In the genomic region with DNA sequence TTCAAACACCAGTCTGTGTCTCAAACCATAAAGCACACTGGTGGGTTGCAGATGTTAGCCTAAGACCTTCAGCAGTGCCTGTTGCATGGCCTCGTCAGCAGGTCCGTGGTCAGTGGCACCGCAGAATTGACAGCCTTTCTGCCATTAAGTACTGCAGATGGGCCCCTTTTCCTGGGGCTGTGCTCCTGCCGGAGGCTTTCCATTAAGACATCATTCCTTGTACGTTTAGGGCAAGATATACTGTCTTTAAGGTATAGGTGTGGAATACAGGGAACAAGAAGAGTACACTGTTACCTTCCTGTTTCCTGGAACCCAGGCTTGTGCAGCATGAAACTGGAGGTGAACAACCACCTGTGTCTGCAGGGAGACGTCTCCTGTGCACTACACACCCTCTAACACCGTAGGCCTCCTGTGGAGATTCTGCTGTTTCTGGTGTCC, we compare ENCODE assay signal across 14 cellular contexts.
A peak's percentile ranks its signal among the peaks of the same experiment; 100 is the strongest.
DNase-seq lines count a peak whose midpoint lies in the region; ATAC-seq and TF ChIP-seq lines count a peak whose summit lies in the region.
"Had no signal": no experiment of that assay in that cellular context is flagged by ENCODE, and none has a peak within 500 bp of the region (broad histone marks: within the 10 kb centered on the region; RNA-seq: fewer than 3 reads in every experiment).

No MANE protein-coding gene starts in this region.

- H3K27me3 Mint-ChIP-seq in HFFc6 (ENCODE audit: insufficient read depth): no peaks in the 10 kb centered on the region; the same call in none of the 2 replicates

- no peak overlapping the region for H2BK5ac ChIP-seq in neuronal stem cell (ENCODE audit: low read length)

- H3K4me3 ChIP-seq in cardiac muscle cell (no peak overlapping the region), right cardiac atrium (ENCODE audit: low read length) (no peak overlapping the region), neuronal stem cell (ENCODE audit: low read length in 2 of 2) (no peak overlapping the region), tibial nerve (no peak overlapping the region)
- H3K4me3 ChIP-seq: HAP-1 had no signal

- H2BK120ac ChIP-seq in neuronal stem cell (ENCODE audit: low read depth, low read length): no peak overlapping the region

- peak overlapping the region; percentile 1 for H3K18ac ChIP-seq in neuronal stem cell (ENCODE audit: low read length)

- TF ChIP-seq EP300 in tibial nerve (IDR thresholded peaks at IDR 0.05): no peak

- H2BK15ac ChIP-seq in neuronal stem cell (ENCODE audit: low read length): no peak overlapping the region

- no peak overlapping the region for H3K9ac ChIP-seq in neuronal stem cell (ENCODE audit: low read depth, low read length, poor library complexity)

- H3K36me3 ChIP-seq in cardiac muscle cell (no peaks in the 10 kb centered on the region), neuronal stem cell (replicated peaks in 1 of 2; ENCODE audit: control insufficient read depth in 2 of 2, insufficient read depth in 2 of 2, low read length in 2 of 2) (no peaks in the 10 kb centered on the region), tibial nerve (no peaks in the 10 kb centered on the region)
- H3K36me3 ChIP-seq: HAP-1 had no signal

- H3K23ac ChIP-seq in neuronal stem cell (ENCODE audit: low read depth, low read length, poor library complexity): no peak overlapping the region

- peaks cover 91% of the 10 kb centered on the region for H3K4me1 Mint-ChIP-seq in HFFc6 (ENCODE audit: low read depth)

- intact Hi-C loops in right cardiac atrium (cut with DNase I): no loop called here

- H3K4me1 ChIP-seq in cardiac muscle cell (ENCODE audit: low read depth): peaks cover 32% of the 10 kb centered on the region
- H3K4me1 ChIP-seq in right cardiac atrium (ENCODE audit: control insufficient read depth, insufficient read depth, low read length): peaks cover 2% of the 10 kb centered on the region
- no peaks in the 10 kb centered on the region for H3K4me1 ChIP-seq in neuronal stem cell (ENCODE audit: control insufficient read depth in 2 of 2, insufficient read depth in 1 of 2, low read depth in 1 of 2, low read length in 2 of 2)
- H3K4me1 ChIP-seq in tibial nerve: no peaks in the 10 kb centered on the region
- H3K4me1 ChIP-seq: HAP-1 had no signal

- no peak overlapping the region for H2AFZ ChIP-seq in neuronal stem cell (ENCODE audit: low read length)

- H3K9me3 ChIP-seq in cardiac muscle cell (ENCODE audit: low read depth) (no peaks in the 10 kb centered on the region), right cardiac atrium (ENCODE audit: control insufficient read depth, low read length) (no peaks in the 10 kb centered on the region), neuronal stem cell (replicated peaks in 1 of 2; ENCODE audit: control insufficient read depth in 2 of 2, insufficient read depth in 1 of 2, low read depth in 1 of 2, low read length in 2 of 2) (no peaks in the 10 kb centered on the region), tibial nerve (no peaks in the 10 kb centered on the region)
- H3K9me3 ChIP-seq: Caco-2, HAP-1 had no signal

- H4K91ac ChIP-seq in neuronal stem cell (ENCODE audit: low read depth, low read length, poor library complexity): no peak overlapping the region

- no peak overlapping the region for H3K4me3 Mint-ChIP-seq in HFFc6
- H3K4me3 Mint-ChIP-seq: CD14-positive monocyte; CD8-positive, alpha-beta T cell had no signal

- no peak overlapping the region for H2BK12ac ChIP-seq in neuronal stem cell (ENCODE audit: low read length)

- H4K8ac ChIP-seq in neuronal stem cell (ENCODE audit: low read depth, low read length): no peak overlapping the region

- no peaks in the 10 kb centered on the region for H3K9me3 Mint-ChIP-seq in HFFc6
- H3K9me3 Mint-ChIP-seq: CD8-positive, alpha-beta T cell had no signal

- no peak overlapping the region for H3K14ac ChIP-seq in neuronal stem cell (ENCODE audit: low read length)

- no peak overlapping the region for H3K4ac ChIP-seq in neuronal stem cell (ENCODE audit: low read length)

- ATAC-seq in right cardiac atrium (no peak), HG03439 (IDR thresholded peaks at IDR 0.05; ENCODE audit: unreplicated experiment) (no peak)
- ATAC-seq: CD8-positive, alpha-beta T cell; HepG2 had no signal

- no peak overlapping the region for H3K4me2 ChIP-seq in neuronal stem cell (ENCODE audit: insufficient read depth, low read length, poor library complexity, severe bottlenecking)

- DNase-seq in cardiac muscle cell (ENCODE audit: low read depth in 1 of 2, low spot score in 1 of 2): no peak
- no peak for DNase-seq in right cardiac atrium
- DNase-seq in HFFc6: no peak
- no peak for DNase-seq in neuronal stem cell (ENCODE audit: low spot score)
- DNase-seq in putamen (ENCODE audit: low spot score): no peak
- DNase-seq in tibial nerve (ENCODE audit: low spot score in 2 of 2): no peak
- DNase-seq: Caco-2; CD8-positive, alpha-beta T cell; DMS53; GF-D8 had no signal

- H3K27me3 ChIP-seq in cardiac muscle cell (no peaks in the 10 kb centered on the region), right cardiac atrium (ENCODE audit: control insufficient read depth, insufficient read depth) (no peaks in the 10 kb centered on the region), neuronal stem cell (ENCODE audit: control insufficient read depth in 3 of 3, insufficient read depth in 3 of 3, low read depth in 1 of 3, low read length in 3 of 3) (peaks cover 0 to 10% (median 0%) of the 10 kb centered on the region in 3 experiments), tibial nerve (no peaks in the 10 kb centered on the region)

- peak overlapping the region; percentile 98 for H3K27ac Mint-ChIP-seq in HFFc6
- H3K27ac Mint-ChIP-seq: CD8-positive, alpha-beta T cell had no signal

- H3K36me3 Mint-ChIP-seq in HFFc6 (ENCODE audit: low read depth): no peaks in the 10 kb centered on the region
- H3K36me3 Mint-ChIP-seq: CD14-positive monocyte; CD8-positive, alpha-beta T cell had no signal

- H3K79me1 ChIP-seq in neuronal stem cell (ENCODE audit: low read depth, low read length): no peaks in the 10 kb centered on the region

- no peak overlapping the region for H2AK5ac ChIP-seq in neuronal stem cell (ENCODE audit: low read depth, low read length)

- TF ChIP-seq POLR2A in tibial nerve (IDR thresholded peaks at IDR 0.05): no peak

- peak overlapping the region; percentile 86 for H3K27ac ChIP-seq in cardiac muscle cell
- no peak overlapping the region for H3K27ac ChIP-seq in right cardiac atrium (ENCODE audit: low read length)
- no peak overlapping the region for H3K27ac ChIP-seq in neuronal stem cell (replicated peaks; ENCODE audit: low read length)
- no peak overlapping the region for H3K27ac ChIP-seq in tibial nerve

- no peak for TF ChIP-seq CTCF in cardiac muscle cell (IDR thresholded peaks at IDR 0.05; ENCODE audit: low read depth, low read length)
- TF ChIP-seq CTCF in HFFc6 (IDR thresholded peaks at IDR 0.05): no peak
- TF ChIP-seq CTCF in tibial nerve (IDR thresholded peaks at IDR 0.05): no peak

- 88% methylated on average over 7 of the region's 7 CpGs for WGBS in right cardiac atrium
- no CpG with 5 or more reads among the region's 7 CpGs for WGBS in neuronal stem cell (ENCODE audit: extremely low coverage in 2 of 2, insufficient read length in 2 of 2, insufficient replicate concordance in 1 of 2), 2 donors
- 74 to 80% methylated on average over 7 of the region's 7 CpGs for WGBS in tibial nerve, 2 donors
